ENCODE assay signal across 25 cellular contexts in the genomic region with DNA sequence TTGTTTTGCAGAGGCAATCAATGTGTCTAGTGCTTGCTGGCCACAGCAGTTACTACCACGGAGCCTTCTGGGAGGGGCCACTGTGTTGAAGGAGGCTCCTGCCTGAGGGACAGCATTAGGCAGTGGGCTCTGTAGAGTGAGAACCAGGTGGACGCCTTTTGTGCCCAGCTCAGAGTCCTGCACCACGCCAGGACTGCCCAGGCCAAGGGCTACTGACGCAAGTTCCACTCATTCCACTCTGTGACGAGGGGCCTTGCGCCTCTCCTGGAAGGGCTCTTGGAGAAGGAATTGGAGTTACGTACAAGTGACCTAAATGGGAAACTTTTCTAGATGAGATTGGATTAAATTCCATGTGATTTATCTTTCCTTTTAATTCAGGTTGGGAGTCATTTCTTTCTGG.
"Had no signal": no experiment of that assay in that cellular context is flagged by ENCODE, and none has a peak within 500 bp of the region (broad histone marks: within the 10 kb centered on the region; RNA-seq: fewer than 3 reads in every experiment).

No MANE protein-coding gene starts in this region.

- H3K79me2 ChIP-seq: hepatocyte had no signal

- H3K27ac ChIP-seq: colonic mucosa, epithelial cell of prostate, esophagus squamous epithelium, gastrocnemius medialis, heart left ventricle, hepatocyte, left lung, lower lobe of right lung had no signal

- ATAC-seq: effector memory CD8-positive, alpha-beta T cell; esophagus mucosa; gastrocnemius medialis; heart left ventricle; left cardiac atrium; left lung; left ventricle myocardium superior; lower lobe of right lung; mucosa of descending colon had no signal

- H2AFZ ChIP-seq: hepatocyte had no signal

- DNase-seq: colonic mucosa; cortex of kidney; effector CD8-positive, alpha-beta T cell; effector memory CD8-positive, alpha-beta T cell; endodermal cell; erythroblast; esophagus squamous epithelium; foreskin fibroblast; foreskin melanocyte; gastrocnemius medialis; heart left ventricle; hypothalamus; left cardiac atrium; left lung; left ventricle myocardium superior; lower lobe of right lung; mesenchymal stem cell; mucosa of descending colon; naive B cell had no signal

- H3K4me1 ChIP-seq: colonic mucosa, esophagus squamous epithelium, gastrocnemius medialis, heart left ventricle, left lung, lower lobe of right lung had no signal

- H3K9me3 Mint-ChIP-seq: effector memory CD8-positive, alpha-beta T cell had no signal

- H3K27me3 Mint-ChIP-seq: dendritic cell treated with granulocyte-macrophage colony-stimulating factor and Interleukin-4, amounts not matched to agents 40 ng/mL and 50 ng/mL, for 4 days; effector memory CD8-positive, alpha-beta T cell; naive B cell had no signal

- H3K4me3 ChIP-seq: colonic mucosa, esophagus squamous epithelium, gastrocnemius medialis, heart left ventricle, hepatocyte, left lung, lower lobe of right lung, mucosa of descending colon had no signal

- H3K27ac Mint-ChIP-seq: dendritic cell treated with granulocyte-macrophage colony-stimulating factor and Interleukin-4, amounts not matched to agents 40 ng/mL and 50 ng/mL, for 4 days; effector memory CD8-positive, alpha-beta T cell; endodermal cell; mesothelial cell of epicardium; naive B cell had no signal

- H3K4me1 Mint-ChIP-seq: endodermal cell, mesothelial cell of epicardium, naive B cell had no signal

- H3K27me3 ChIP-seq: esophagus squamous epithelium, gastrocnemius medialis, hepatocyte had no signal

- H3K36me3 Mint-ChIP-seq: mesothelial cell of epicardium, naive B cell had no signal

- FAIRE-seq: keratinocyte had no signal

- H3K9me3 ChIP-seq: colonic mucosa, esophagus squamous epithelium, gastrocnemius medialis, heart left ventricle, left lung, lower lobe of right lung, mucosa of descending colon had no signal

- H3K4me2 ChIP-seq: hepatocyte had no signal

- H3K4me3 Mint-ChIP-seq: dendritic cell treated with granulocyte-macrophage colony-stimulating factor and Interleukin-4, amounts not matched to agents 40 ng/mL and 50 ng/mL, for 4 days; effector memory CD8-positive, alpha-beta T cell; endodermal cell; mesothelial cell of epicardium; naive B cell had no signal

- H3K36me3 ChIP-seq: colonic mucosa, esophagus squamous epithelium, gastrocnemius medialis, heart left ventricle, left lung, lower lobe of right lung had no signal
